ENCODE assay signal across 21 cellular contexts in the genomic region with DNA sequence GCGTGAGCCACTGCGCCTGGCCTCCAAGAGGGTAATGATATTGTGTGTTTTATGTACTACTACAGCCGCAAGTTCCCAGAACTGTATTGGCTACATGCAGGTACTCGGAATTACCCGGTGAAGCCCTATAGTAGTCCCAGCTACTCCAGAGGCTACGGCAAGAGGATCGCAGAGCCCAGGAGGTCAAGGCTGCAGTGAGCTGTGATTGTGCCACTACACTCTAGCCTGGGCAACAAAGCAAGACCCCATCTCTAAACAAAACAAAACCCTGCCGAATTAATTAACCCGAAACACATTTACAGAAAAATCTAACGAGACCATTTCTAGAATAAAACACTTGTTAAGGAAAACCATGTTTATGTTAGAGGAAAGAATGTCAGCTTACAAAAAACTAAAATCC. TPM values are rescaled to one million over a fixed set of nuclear protein-coding genes. Genes with fewer than 3 reads are reported as not detected.
DNase-seq lines count a peak whose midpoint lies in the region; TF ChIP-seq lines count a peak whose summit lies in the region.
"Had no signal": no experiment of that assay in that cellular context is flagged by ENCODE, and none has a peak within 500 bp of the region (broad histone marks: within the 10 kb centered on the region; RNA-seq: fewer than 3 reads in every experiment).

No MANE protein-coding gene starts in this region.

- H3K4me1 ChIP-seq in KMS-11 (ENCODE audit: low read depth, poor library complexity, severe bottlenecking) (peaks cover 19% of the 10 kb centered on the region), BE2C (no peaks in the 10 kb centered on the region), MM.1S (ENCODE audit: low read length) (peaks cover 10% of the 10 kb centered on the region)

- peaks cover 20% of the 10 kb centered on the region for H3F3A ChIP-seq in MM.1S (ENCODE audit: insufficient read depth, low read length)

- H3K9ac ChIP-seq in KMS-11 (no peak overlapping the region), MM.1S (ENCODE audit: low read length) (no peak overlapping the region)

- no peaks in the 10 kb centered on the region for H3K9me3 Mint-ChIP-seq in T-helper 1 cell treated with Interleukin-12 subunit alpha and Interleukin-12 subunit beta and Interleukin-4 antibody, amounts not matched to agents 30 μg/mL and 1 μg/mL, for 36 hours
- no peaks in the 10 kb centered on the region for H3K9me3 Mint-ChIP-seq in activated T-helper 2 cell treated with anti-CD3 and anti-CD28 coated beads, Interferon-gamma antibody, Interleukin-2, Interleukin-4, amounts not matched to agents 10 μg/mL and 5 μg/mL and 100 μg/mL, durations not matched to agents 14 hours and 24 hours and 36 hours
- H3K9me3 Mint-ChIP-seq in nephron progenitor cell, result peaks cover 15% of the 10 kb centered on the region

- H3K4me2 ChIP-seq in KMS-11, result peak overlapping the region; percentile 71; the same call in 1 of the 2 replicates
- H3K4me2 ChIP-seq in MM.1S (ENCODE audit: low read depth, low read length), result no peak overlapping the region

- no peaks in the 10 kb centered on the region for H3K27me3 ChIP-seq in KMS-11 (ENCODE audit: insufficient read depth, low read depth)
- H3K27me3 ChIP-seq in BE2C, result no peaks in the 10 kb centered on the region
- no peaks in the 10 kb centered on the region for H3K27me3 ChIP-seq in MM.1S (replicated peaks; ENCODE audit: insufficient read depth, low read length)
- H3K27me3 ChIP-seq: BLaER1, left lung, pancreas had no signal

- H3K4me3 Mint-ChIP-seq in T-helper 1 cell treated with Interleukin-12 subunit alpha and Interleukin-12 subunit beta and Interleukin-4 antibody, amounts not matched to agents 30 μg/mL and 1 μg/mL, for 36 hours, result no peak overlapping the region
- H3K4me3 Mint-ChIP-seq in activated T-helper 2 cell treated with anti-CD3 and anti-CD28 coated beads, Interferon-gamma antibody, Interleukin-2, Interleukin-4, amounts not matched to agents 10 μg/mL and 5 μg/mL and 100 μg/mL, durations not matched to agents 14 hours and 24 hours and 36 hours (ENCODE audit: low read depth), result peak overlapping the region; percentile 20
- peak overlapping the region; percentile 84 for H3K4me3 Mint-ChIP-seq in nephron progenitor cell

- TF ChIP-seq CTCF in KMS-11 (conservative IDR thresholded peaks at IDR 0.05; ENCODE audit: low read depth, low read length) (no peak), nephron progenitor cell (IDR thresholded peaks at IDR 0.05) (no peak), BE2C (IDR thresholded peaks at IDR 0.05; ENCODE audit: low read depth, low read length) (no peak), MM.1S (IDR thresholded peaks at IDR 0.05; ENCODE audit: low read length) (no peak)

- H3K27ac ChIP-seq in KMS-11 (no peak overlapping the region; the same call in 1 of the 2 replicates), MM.1S (ENCODE audit: low read length) (no peak overlapping the region)
- H3K27ac ChIP-seq: pancreas had no signal

- H3K4me3 ChIP-seq in KMS-11 (IDR thresholded peaks at IDR 0.05; ENCODE audit: insufficient read depth, low read depth, low read length) (no peak overlapping the region), BE2C (ENCODE audit: low read depth, low read length) (no peak overlapping the region), MM.1S (ENCODE audit: low read length) (no peak overlapping the region)
- H3K4me3 ChIP-seq: BLaER1, left lung, mucosa of descending colon, pancreas had no signal

- H4K20me1 ChIP-seq in KMS-11 (ENCODE audit: insufficient read depth) (no peaks in the 10 kb centered on the region; the same call in 1 of the 2 replicates), MM.1S (ENCODE audit: insufficient read depth, low read length) (peaks cover 7% of the 10 kb centered on the region; the same call in 1 of the 2 replicates)

- H3K36me3 Mint-ChIP-seq in T-helper 1 cell treated with Interleukin-12 subunit alpha and Interleukin-12 subunit beta and Interleukin-4 antibody, amounts not matched to agents 30 μg/mL and 1 μg/mL, for 36 hours (ENCODE audit: low read depth), result peaks cover 4% of the 10 kb centered on the region
- H3K36me3 Mint-ChIP-seq in activated T-helper 2 cell treated with anti-CD3 and anti-CD28 coated beads, Interferon-gamma antibody, Interleukin-2, Interleukin-4, amounts not matched to agents 10 μg/mL and 5 μg/mL and 100 μg/mL, durations not matched to agents 14 hours and 24 hours and 36 hours (ENCODE audit: low read depth), result peaks cover 15% of the 10 kb centered on the region
- H3K36me3 Mint-ChIP-seq in nephron progenitor cell (ENCODE audit: low read depth), result peaks cover 5% of the 10 kb centered on the region

- peaks cover 13% of the 10 kb centered on the region for H3K27me3 Mint-ChIP-seq in T-helper 1 cell treated with Interleukin-12 subunit alpha and Interleukin-12 subunit beta and Interleukin-4 antibody, amounts not matched to agents 30 μg/mL and 1 μg/mL, for 36 hours (ENCODE audit: low read depth)
- H3K27me3 Mint-ChIP-seq in activated T-helper 2 cell treated with anti-CD3 and anti-CD28 coated beads, Interferon-gamma antibody, Interleukin-2, Interleukin-4, amounts not matched to agents 10 μg/mL and 5 μg/mL and 100 μg/mL, durations not matched to agents 14 hours and 24 hours and 36 hours (ENCODE audit: low read depth), result peaks cover 11% of the 10 kb centered on the region
- peaks cover 10% of the 10 kb centered on the region for H3K27me3 Mint-ChIP-seq in nephron progenitor cell (ENCODE audit: low read depth, poor library complexity)

- H3K27ac Mint-ChIP-seq in T-helper 1 cell treated with Interleukin-12 subunit alpha and Interleukin-12 subunit beta and Interleukin-4 antibody, amounts not matched to agents 30 μg/mL and 1 μg/mL, for 36 hours, result peak overlapping the region; percentile 41
- H3K27ac Mint-ChIP-seq in activated T-helper 2 cell treated with anti-CD3 and anti-CD28 coated beads, Interferon-gamma antibody, Interleukin-2, Interleukin-4, amounts not matched to agents 10 μg/mL and 5 μg/mL and 100 μg/mL, durations not matched to agents 14 hours and 24 hours and 36 hours, result no peak overlapping the region
- H3K27ac Mint-ChIP-seq in nephron progenitor cell, result no peak overlapping the region

- no peaks in the 10 kb centered on the region for H3K36me3 ChIP-seq in KMS-11 (ENCODE audit: insufficient read depth)
- peaks cover 4% of the 10 kb centered on the region for H3K36me3 ChIP-seq in BE2C
- no peaks in the 10 kb centered on the region for H3K36me3 ChIP-seq in MM.1S (replicated peaks; ENCODE audit: insufficient read depth, low read length)
- H3K36me3 ChIP-seq: BLaER1, left lung, pancreas had no signal

- H2AFZ ChIP-seq in KMS-11 (ENCODE audit: low read depth) (peak overlapping the region; percentile 74; the same call in 1 of the 2 replicates), MM.1S (ENCODE audit: low read length) (no peak overlapping the region)

- H3K9me3 ChIP-seq in BE2C, result no peaks in the 10 kb centered on the region
- no peaks in the 10 kb centered on the region for H3K9me3 ChIP-seq in MM.1S (replicated peaks; ENCODE audit: insufficient read depth, low read length)
- H3K9me3 ChIP-seq: BLaER1, left lung, mucosa of descending colon, pancreas had no signal

- H3K4me1 Mint-ChIP-seq in T-helper 1 cell treated with Interleukin-12 subunit alpha and Interleukin-12 subunit beta and Interleukin-4 antibody, amounts not matched to agents 30 μg/mL and 1 μg/mL, for 36 hours (ENCODE audit: low read depth), result peaks cover 19% of the 10 kb centered on the region
- H3K4me1 Mint-ChIP-seq in activated T-helper 2 cell treated with anti-CD3 and anti-CD28 coated beads, Interferon-gamma antibody, Interleukin-2, Interleukin-4, amounts not matched to agents 10 μg/mL and 5 μg/mL and 100 μg/mL, durations not matched to agents 14 hours and 24 hours and 36 hours (ENCODE audit: low read depth), result peaks cover 17% of the 10 kb centered on the region
- H3K4me1 Mint-ChIP-seq in nephron progenitor cell, result peaks cover 25% of the 10 kb centered on the region

- DNase-seq in T-helper 1 cell (no peak), nephron progenitor cell (no peak), BE2C (no peak), AML-193 (lab: John Stamatoyannopoulos, UW) (no peak), MM.1S (no peak)
- DNase-seq in activated T-helper 2 cell treated with anti-CD3 and anti-CD28 coated beads, Interferon-gamma antibody, Interleukin-2, Interleukin-4, amounts not matched to agents 10 μg/mL and 5 μg/mL and 100 μg/mL, durations not matched to agents 14 hours and 24 hours and 36 hours (ENCODE audit: low spot score), result no peak
- DNase-seq: activated CD8-positive, alpha-beta memory T cell treated with anti-CD3 and anti-CD28 coated beads, Interleukin-2, amount 50 U/mL, for 4 hours; activated naive CD4-positive, alpha-beta T cell; DMS53; H7; left lung; mucosa of descending colon; NCI-H1105 treated with DMSO at 0.1 percent for 48 hours; NCI-H526; pancreas; Right ventricle myocardium superior; stimulated activated CD4-positive, alpha-beta T cell treated with anti-CD3 and anti-CD28 coated beads, Interleukin-2, amount 100 ng/mL, for 24 hours; T1000 had no signal

- intact Hi-C loops in activated T-helper 2 cell treated with anti-CD3 and anti-CD28 coated beads, Interferon-gamma antibody, Interleukin-2, Interleukin-4, amounts not matched to agents 10 μg/mL and 5 μg/mL and 100 μg/mL, durations not matched to agents 14 hours and 24 hours and 36 hours (cut with micrococcal nuclease), result no loop called here

- no peaks in the 10 kb centered on the region for H3K9me2 ChIP-seq in MM.1S (replicated peaks; ENCODE audit: insufficient read depth, low read length)

- H3K79me2 ChIP-seq in KMS-11 (ENCODE audit: insufficient read depth, low read depth) (peaks cover 22% of the 10 kb centered on the region), MM.1S (ENCODE audit: low read length) (peaks cover 25% of the 10 kb centered on the region)

RNA-seq across cellular contexts. Expression of a gene that starts 2.2 kb away (rescaled TPM):
- total RNA-seq in activated T-helper 2 cell treated with anti-CD3 and anti-CD28 coated beads, Interferon-gamma antibody, Interleukin-2, Interleukin-4, amounts not matched to agents 10 μg/mL and 5 μg/mL and 100 μg/mL, durations not matched to agents 14 hours and 24 hours and 36 hours, result 147 and 167 TPM in 2 replicates
- 91.7 TPM for polyA plus RNA-seq in BE2C (2012; ENCODE audit: insufficient read depth, insufficient read length, low read depth)
